ENCODE assay signal across 11 cellular contexts in genomic region chr1:169491845-169492281, GRCh38. TPM values are rescaled to one million over a fixed set of nuclear protein-coding genes. Genes with fewer than 3 reads are reported as not detected.
DNase-seq lines count a peak whose midpoint lies in the region; ATAC-seq, FAIRE-seq and TF ChIP-seq lines count a peak whose summit lies in the region.
"Had no signal": no experiment of that assay in that cellular context is flagged by ENCODE, and none has a peak within 500 bp of the region (broad histone marks: within the 10 kb centered on the region; RNA-seq: fewer than 3 reads in every experiment).

No MANE protein-coding gene starts in this region.

- H3K27ac Mint-ChIP-seq in GM23338: no peak overlapping the region
- H3K27ac Mint-ChIP-seq: activated naive CD8-positive, alpha-beta T cell had no signal

- no peak overlapping the region for H3K4me3 Mint-ChIP-seq in GM23338
- H3K4me3 Mint-ChIP-seq: activated naive CD8-positive, alpha-beta T cell had no signal

- no peaks in the 10 kb centered on the region for H3K27me3 ChIP-seq in GM23338 (ENCODE audit: insufficient read depth)

- H3K9me3 Mint-ChIP-seq in GM23338: no peaks in the 10 kb centered on the region

- ATAC-seq in GM18519 (IDR thresholded peaks at IDR 0.05; ENCODE audit: low FRiP score, unreplicated experiment) (peak; percentile 40), GM21447 (IDR thresholded peaks at IDR 0.05; ENCODE audit: unreplicated experiment) (peak; percentile 50), HG03460 (IDR thresholded peaks at IDR 0.05; ENCODE audit: unreplicated experiment) (peak; percentile 41), GM23338 (no peak), mucosa of descending colon (no peak)

- no peaks in the 10 kb centered on the region for H3K9me3 ChIP-seq in mucosa of descending colon

- DNase-seq in kidney tubule cell (ENCODE audit: low spot score): peak; percentile 50
- DNase-seq in GM23338 (ENCODE audit: low spot score): no peak
- no peak for DNase-seq in kidney glomerular epithelial cell (lab: John Stamatoyannopoulos, UW)
- DNase-seq in urothelium cell line (ENCODE audit: low spot score): no peak
- DNase-seq in mucosa of descending colon: no peak
- DNase-seq: mesendoderm, SHP77 had no signal

- no peak for FAIRE-seq in urothelium cell line (lab: Jason Lieb, UNC)

- H3K36me3 ChIP-seq in GM23338 (ENCODE audit: insufficient read depth): no peaks in the 10 kb centered on the region
- no peaks in the 10 kb centered on the region for H3K36me3 ChIP-seq in mucosa of descending colon (ENCODE audit: low read depth)

- H2AFZ ChIP-seq in GM23338: no peak overlapping the region

- intact Hi-C loops in mucosa of descending colon (cut with DNase I, micrococcal nuclease): no loop called here

- H3K27me3 Mint-ChIP-seq in GM23338 (ENCODE audit: insufficient read depth, low read depth, poor library complexity): no peaks in the 10 kb centered on the region

- H3K27ac ChIP-seq in GM23338 (ENCODE audit: low read depth): no peak overlapping the region

- no peaks in the 10 kb centered on the region for H3K9me2 ChIP-seq in GM23338 (ENCODE audit: insufficient read depth)

- no peak overlapping the region for H3K4me3 ChIP-seq in GM23338
- H3K4me3 ChIP-seq in mucosa of descending colon: no peak overlapping the region

- H3F3A ChIP-seq in GM23338 (replicated peaks; ENCODE audit: low read depth): no peaks in the 10 kb centered on the region

- H4K20me1 ChIP-seq in GM23338 (replicated peaks; ENCODE audit: insufficient read depth): no peaks in the 10 kb centered on the region

- no peak overlapping the region for H3K4me2 ChIP-seq in GM23338

- no peak for TF ChIP-seq CTCF in GM23338 (conservative IDR thresholded peaks at IDR 0.05; ENCODE audit: low read depth in 2 of 2)
- no peak for TF ChIP-seq CTCF in mucosa of descending colon (IDR thresholded peaks at IDR 0.05)

- peaks cover 6% of the 10 kb centered on the region for H3K4me1 ChIP-seq in GM23338 (ENCODE audit: insufficient read depth)
- H3K4me1 ChIP-seq in mucosa of descending colon (ENCODE audit: low read depth): peaks cover 6% of the 10 kb centered on the region

- peaks cover 15% of the 10 kb centered on the region for H3K4me1 Mint-ChIP-seq in GM23338

- no peaks in the 10 kb centered on the region for H3K36me3 Mint-ChIP-seq in GM23338 (ENCODE audit: low read depth)

- H3K79me2 ChIP-seq in GM23338 (replicated peaks; ENCODE audit: insufficient read depth): no peaks in the 10 kb centered on the region

TF ChIP-seq in GM23338, 12 proteins besides CTCF, POLR2A, EP300 and RAD21 (continues in another document):
- no peak for TF ChIP-seq ZNF462 (CRISPR knock-in tag; IDR thresholded peaks at IDR 0.05)
- no peak for TF ChIP-seq CREB1 (CRISPR knock-in tag; IDR thresholded peaks at IDR 0.05; ENCODE audit: low read depth)
- TF ChIP-seq REST (IDR thresholded peaks at IDR 0.05; ENCODE audit: unreplicated experiment): no peak
- TF ChIP-seq JUNB (IDR thresholded peaks at IDR 0.05; ENCODE audit: unreplicated experiment): no peak
- TF ChIP-seq ZNF331 (CRISPR knock-in tag; IDR thresholded peaks at IDR 0.05; ENCODE audit: low read depth): no peak
- no peak for TF ChIP-seq NANOG (IDR thresholded peaks at IDR 0.05; ENCODE audit: borderline replicate concordance)
- TF ChIP-seq STAT1 (IDR thresholded peaks at IDR 0.05; ENCODE audit: unreplicated experiment): no peak
- TF ChIP-seq POLR2AphosphoS5 (IDR thresholded peaks at IDR 0.05; ENCODE audit: low read depth): no peak
- TF ChIP-seq EZH2phosphoT487 (IDR thresholded peaks at IDR 0.05; ENCODE audit: unreplicated experiment): no peak

RNA-seq across cellular contexts. Expression of gene SLC19A2, which starts 6.1 kb away (rescaled TPM):
- 39.1 and 42.8 TPM in 2 replicates for total RNA-seq in GM23338 (2014; rRNA removed; shearing (Covaris generic))
- polyA plus RNA-seq in GM23338 (2016; fragmentation: Nextera tagmentation; extraction: Ambion mirVana): 9.9 and 11.1 TPM in 2 replicates
- 10 to 100 TPM in 1 of 3 donors, 1 to 10 TPM in 2; 5.5 to 11.1 (median 7.3) TPM for total RNA-seq in mucosa of descending colon

Comparison
In these comparisons a context has a peak if more than half of its experiments do, and no peak if none do; other contexts are left out.
1. ATAC-seq: peak in GM18519 (single experiment), GM21447 (single experiment) and HG03460 (single experiment); none in GM23338 (single experiment) and mucosa of descending colon (single experiment).